Comparison of ENCODE assay signal across 27 cellular contexts in the genomic region with DNA sequence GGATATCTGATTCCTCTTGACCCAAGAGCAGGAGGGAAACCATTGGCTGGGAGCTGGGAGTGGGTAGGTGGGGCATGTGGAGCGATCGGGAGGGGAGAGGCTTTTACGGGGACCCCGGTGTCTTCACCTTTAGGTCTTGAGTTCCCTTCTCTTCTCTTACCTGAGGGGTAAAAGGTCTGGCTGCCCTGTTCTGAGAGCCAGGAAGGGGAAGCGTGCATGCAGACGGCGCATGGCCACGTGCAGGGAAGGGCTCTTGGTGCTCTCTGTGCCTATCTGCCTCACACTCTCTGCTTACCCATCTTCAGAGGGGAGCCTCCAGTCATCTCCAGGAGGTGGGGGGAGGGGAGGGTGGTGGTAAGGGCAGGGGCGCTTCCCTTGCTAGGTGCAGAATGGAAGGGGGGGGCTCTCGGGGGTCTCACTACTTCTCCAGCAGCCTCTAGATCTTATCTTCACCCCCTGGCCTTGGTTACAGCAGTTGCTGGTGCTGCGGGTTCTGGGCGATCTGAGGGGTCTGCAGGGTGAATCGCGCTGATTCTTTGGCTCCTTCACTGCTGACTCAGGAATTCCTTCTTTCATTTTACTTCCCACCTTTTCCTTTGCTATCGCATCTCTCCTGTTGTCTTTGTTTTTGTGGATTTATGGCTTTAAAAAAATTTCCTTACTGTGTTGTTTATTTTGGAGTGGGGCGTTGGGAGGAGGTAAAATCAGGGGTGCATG.
"Had no signal": no experiment of that assay in that cellular context is flagged by ENCODE, and none has a peak within 500 bp of the region (broad histone marks: within the 10 kb centered on the region; RNA-seq: fewer than 3 reads in every experiment).

No MANE protein-coding gene starts in this region.

- H3K27ac Mint-ChIP-seq: activated naive CD4-positive, alpha-beta T cell treated with anti-CD3 and anti-CD28 coated beads, Interleukin-2, amount 10 ng/mL, durations not matched to agents 7 days and 5 days; activated naive CD8-positive, alpha-beta T cell treated with anti-CD3 and anti-CD28 coated beads, Interleukin-2, amount 10 ng/mL, durations not matched to agents 7 days and 5 days; brain; stimulated activated naive B cell treated with anti-CD40 and anti-IgM and Interleukin-4, amounts not matched to agents 10 μg/mL and 1 μg/mL and 100 μg/mL, for 72 hours had no signal

- H3K36me3 Mint-ChIP-seq: activated naive CD4-positive, alpha-beta T cell treated with anti-CD3 and anti-CD28 coated beads, Interleukin-2, amount 10 ng/mL, durations not matched to agents 7 days and 5 days; activated naive CD8-positive, alpha-beta T cell treated with anti-CD3 and anti-CD28 coated beads, Interleukin-2, amount 10 ng/mL, durations not matched to agents 7 days and 5 days; brain; stimulated activated naive B cell treated with anti-CD40 and anti-IgM and Interleukin-4, amounts not matched to agents 10 μg/mL and 1 μg/mL and 100 μg/mL, for 72 hours had no signal

- H3K9me3 ChIP-seq: ascending aorta, colonic mucosa, esophagus squamous epithelium, left ventricle myocardium inferior, suprapubic skin, tibial artery had no signal

- H3K4me3 Mint-ChIP-seq: activated naive CD4-positive, alpha-beta T cell treated with anti-CD3 and anti-CD28 coated beads, Interleukin-2, amount 10 ng/mL, durations not matched to agents 7 days and 5 days; activated naive CD8-positive, alpha-beta T cell treated with anti-CD3 and anti-CD28 coated beads, Interleukin-2, amount 10 ng/mL, durations not matched to agents 7 days and 5 days; brain; neural crest cell; stimulated activated naive B cell treated with anti-CD40 and anti-IgM and Interleukin-4, amounts not matched to agents 10 μg/mL and 1 μg/mL and 100 μg/mL, for 72 hours had no signal

- FAIRE-seq: endometrium, islet of Langerhans, TTC549 had no signal

- ATAC-seq: stimulated activated naive B cell treated with anti-CD40 and anti-IgM and Interleukin-4, amounts not matched to agents 10 μg/mL and 1 μg/mL and 100 μg/mL, for 72 hours had no signal

- H3K4me3 ChIP-seq: ascending aorta, cardiac muscle cell, colonic mucosa, esophagus squamous epithelium, left ventricle myocardium inferior, lung, smooth muscle cell, suprapubic skin, tibial artery had no signal

- H3K9me3 Mint-ChIP-seq: activated naive CD4-positive, alpha-beta T cell treated with anti-CD3 and anti-CD28 coated beads, Interleukin-2, amount 10 ng/mL, durations not matched to agents 7 days and 5 days had no signal

- H3K4me1 Mint-ChIP-seq: activated naive CD4-positive, alpha-beta T cell treated with anti-CD3 and anti-CD28 coated beads, Interleukin-2, amount 10 ng/mL, durations not matched to agents 7 days and 5 days; activated naive CD8-positive, alpha-beta T cell treated with anti-CD3 and anti-CD28 coated beads, Interleukin-2, amount 10 ng/mL, durations not matched to agents 7 days and 5 days; stimulated activated naive B cell treated with anti-CD40 and anti-IgM and Interleukin-4, amounts not matched to agents 10 μg/mL and 1 μg/mL and 100 μg/mL, for 72 hours had no signal

- H3K27me3 ChIP-seq: ascending aorta, cardiac muscle cell, colonic mucosa, esophagus squamous epithelium, suprapubic skin, tibial artery had no signal

- H3K36me3 ChIP-seq: ascending aorta, cardiac muscle cell, colonic mucosa, esophagus squamous epithelium, left ventricle myocardium inferior, suprapubic skin, tibial artery had no signal

- DNase-seq: activated CD4-positive, alpha-beta T cell treated with anti-CD3 and anti-CD28 coated beads for 4 hours; activated CD4-positive, alpha-beta T cell treated with anti-CD3 and anti-CD28 coated beads, Interleukin-2, amount 50 U/mL, for 48 hours; activated gamma-delta T cell; activated naive CD4-positive, alpha-beta T cell treated with anti-CD3 and anti-CD28 coated beads, Interleukin-2, amount 10 ng/mL, durations not matched to agents 7 days and 5 days; activated naive CD8-positive, alpha-beta T cell treated with anti-CD3 and anti-CD28 coated beads, Interleukin-2, amount 10 ng/mL, durations not matched to agents 7 days and 5 days; cerebellar nuclear complex; colonic mucosa; effector CD8-positive, alpha-beta T cell; esophagus squamous epithelium; foreskin melanocyte; left ventricle myocardium inferior; stimulated activated CD4-positive, alpha-beta T cell treated with anti-CD3 and anti-CD28 coated beads, Interleukin-15, amount 100 ng/mL, for 24 hours; stimulated activated CD4-positive, alpha-beta T cell treated with anti-CD3 and anti-CD28 coated beads, Interleukin-2, amount 100 ng/mL, for 24 hours; stimulated activated naive B cell treated with anti-CD40 and anti-IgM and Interleukin-4, amounts not matched to agents 10 μg/mL and 1 μg/mL and 100 μg/mL, for 72 hours; tibial artery had no signal

- H3K4me2 ChIP-seq: smooth muscle cell had no signal

- H3K27ac ChIP-seq: ascending aorta, cardiac muscle cell, colonic mucosa, epithelial cell of prostate, esophagus squamous epithelium, left ventricle myocardium inferior, suprapubic skin, tibial artery, VCaP had no signal

- H3K4me1 ChIP-seq: ascending aorta, colonic mucosa, esophagus squamous epithelium, left ventricle myocardium inferior, suprapubic skin, tibial artery had no signal

- H3K27me3 Mint-ChIP-seq: activated naive CD4-positive, alpha-beta T cell treated with anti-CD3 and anti-CD28 coated beads, Interleukin-2, amount 10 ng/mL, durations not matched to agents 7 days and 5 days; stimulated activated naive B cell treated with anti-CD40 and anti-IgM and Interleukin-4, amounts not matched to agents 10 μg/mL and 1 μg/mL and 100 μg/mL, for 72 hours had no signal
